8 cellular contexts compared by ENCODE assay signal in the genomic region with DNA sequence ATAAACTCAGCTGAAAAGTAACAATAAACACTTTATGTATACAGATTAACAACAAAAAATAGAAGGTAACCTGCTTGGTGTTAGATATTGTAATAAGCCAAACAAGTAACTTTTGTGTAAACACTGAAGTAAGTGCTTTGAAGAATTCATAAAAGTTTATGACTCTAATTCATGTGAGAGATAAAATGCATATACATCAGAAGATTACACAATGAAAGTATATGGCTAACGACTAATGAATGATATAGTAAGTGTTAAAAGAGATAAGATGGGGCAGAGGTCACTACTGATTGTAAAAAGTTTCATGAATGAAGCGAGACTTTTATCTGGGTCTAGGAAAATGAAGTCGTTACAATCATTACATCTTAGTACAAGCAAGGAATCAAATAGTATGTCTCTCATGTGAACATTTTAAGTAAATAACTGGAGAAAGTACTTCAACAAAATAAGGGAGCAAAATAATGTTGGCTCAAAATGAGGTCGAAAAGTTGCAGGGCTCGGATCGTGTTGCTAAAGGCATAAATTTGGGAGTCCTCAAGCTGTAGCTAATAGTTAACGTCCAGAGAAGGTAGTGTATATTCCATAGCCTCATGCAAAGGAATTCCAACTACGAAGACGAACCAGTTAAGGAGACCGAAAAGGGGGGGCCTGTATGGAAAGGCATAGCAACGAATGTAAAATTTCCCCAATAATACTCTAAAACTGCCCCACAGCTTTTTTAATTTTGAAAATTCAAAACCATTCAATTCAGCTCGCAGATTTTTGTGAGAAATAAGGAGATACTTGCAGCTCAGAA. TPM values are rescaled to one million over a fixed set of nuclear protein-coding genes. Genes with fewer than 3 reads are reported as not detected.
DNase-seq lines count a peak whose midpoint lies in the region; ATAC-seq, FAIRE-seq and TF ChIP-seq lines count a peak whose summit lies in the region.

No MANE protein-coding gene starts in this region.

- peak overlapping the region; percentile 95 for H3K27ac Mint-ChIP-seq in HFFc6

- H3K4me3 ChIP-seq in A673 (ENCODE audit: low read depth, low read length, poor library complexity, severe bottlenecking) (peak overlapping the region; percentile 84), K562 (peak overlapping the region; percentile 88), right lobe of liver (peak overlapping the region; percentile 76 to 95 (median 92)), transverse colon (peak overlapping the region; percentile 70 to 98 (median 78))

- FAIRE-seq in K562 (lab: Jason Lieb, UNC): no peak

- BruUV-seq in A673 (replicated peaks; lab: Mats Ljungman, UMichigan) (TSS peak; percentile 74), K562 (replicated peaks; lab: Mats Ljungman, UMichigan) (TSS peak; percentile 76)

- H3K9me3 ChIP-seq in A673 (ENCODE audit: low read depth, low read length, poor library complexity, severe bottlenecking) (no peaks in the 10 kb centered on the region), K562 (replicated peaks; ENCODE audit: control insufficient read depth, insufficient read depth, low read depth, low read length) (no peaks in the 10 kb centered on the region), right lobe of liver (no peaks in the 10 kb centered on the region), transverse colon (no peaks in the 10 kb centered on the region)

- POLR2A ChIA-PET in A673 (lab: Charles Lee; ENCODE audit: low non-redundant PET): interaction anchor here (0.5 kb wide), 1 partner anchor 11 kb away, joined by 4 read pairs; no protein-coding TSS in a partner anchor
- POLR2A ChIA-PET in K562 (lab: Yijun Ruan, JAX): interaction anchor here (0.8 kb wide), 1 partner anchor 11 kb away, joined by 3 read pairs; no protein-coding TSS in a partner anchor

- H3K27me3 ChIP-seq in A673 (replicated peaks; ENCODE audit: insufficient read depth, low read depth, low read length, poor library complexity) (no peaks in the 10 kb centered on the region), K562 (ENCODE audit: control insufficient read depth in 2 of 2, insufficient read depth in 2 of 2, low read length in 2 of 2) (no peaks in the 10 kb centered on the region), right lobe of liver (no peaks in the 10 kb centered on the region), transverse colon (no peaks in the 10 kb centered on the region)

- H3K9ac ChIP-seq in K562 (ENCODE audit: insufficient read depth in 1 of 2, low read depth in 2 of 2, low read length in 2 of 2): peak overlapping the region in 1 of 2 experiments; percentile 85; a peak in 2 of 4 replicates

- WGBS in K562 (ENCODE audit: insufficient coverage, low coverage, missing lambda C conversion rate): under 1% methylated on average over 12 of the region's 12 CpGs
- 14% methylated on average over 12 of the region's 12 CpGs for WGBS in right lobe of liver (ENCODE audit: insufficient coverage, low coverage, low lambda C conversion rate, missing lambda C conversion rate)
- WGBS in transverse colon (ENCODE audit: low coverage in 1 of 2), 2 donors: 1 to 13% methylated on average over 11 to 12 of the region's 12 CpGs

- peaks cover 56% of the 10 kb centered on the region for H3K79me2 ChIP-seq in K562 (ENCODE audit: control insufficient read depth, insufficient read depth, low read length)

- H3K27me3 Mint-ChIP-seq in HFFc6 (ENCODE audit: insufficient read depth): peaks cover 3% of the 10 kb centered on the region

- peak overlapping the region; percentile 80 for H3K4me2 ChIP-seq in K562 (ENCODE audit: insufficient read depth, low read length)

- intact Hi-C loops in A673 (cut with micrococcal nuclease; ENCODE audit: unreplicated experiment): no loop called here
- intact Hi-C loops in K562 (cut with micrococcal nuclease): no loop called here
- intact Hi-C loops in right lobe of liver (cut with DNase I): no loop called here
- intact Hi-C loops in transverse colon (cut with DNase I; ENCODE audit: low total_unique reads): no loop called here

- DNase-seq in A673 (ENCODE audit: low spot score) (peak; percentile 10), HFFc6 (no peak), K562 (ENCODE audit: extremely low read depth in 1 of 4, low spot score in 3 of 4) (no peak), right lobe of liver (no peak), transverse colon (no peak), GOT3 (lab: John Stamatoyannopoulos, UW) (no peak)
- DNase-seq in stimulated activated CD4-positive, alpha-beta T cell treated with anti-CD3 and anti-CD28 coated beads, Interleukin-4, amount 100 ng/mL, for 1 hour: no peak

- no peak for TF ChIP-seq CTCF in A673 (conservative IDR thresholded peaks at IDR 0.05; ENCODE audit: low read depth, low read length)
- TF ChIP-seq CTCF in HFFc6 (IDR thresholded peaks at IDR 0.05): no peak
- no peak for TF ChIP-seq CTCF in K562 (IDR thresholded peaks at IDR 0.05 in 2 of 3, conservative IDR thresholded peaks at IDR 0.05 in 1 of 3; ENCODE audit: insufficient read depth in 2 of 3, low read depth in 1 of 3, low read length in 3 of 3)
- TF ChIP-seq CTCF in right lobe of liver (IDR thresholded peaks at IDR 0.05): no peak
- TF ChIP-seq CTCF in transverse colon (IDR thresholded peaks at IDR 0.05): no peak

- no peaks in the 10 kb centered on the region for H3K9me3 Mint-ChIP-seq in HFFc6

- CTCF ChIA-PET in A673 (lab: Charles Lee) (no interaction called here), K562 (lab: Yijun Ruan, JAX; ENCODE audit: low intra/inter-chr PET ratio) (no interaction called here)

- no peak for TF ChIP-seq RAD21 in K562 (CRISPR knock-in tag; conservative IDR thresholded peaks at IDR 0.05 in 1 of 2, IDR thresholded peaks at IDR 0.05 in 1 of 2)

- H3K36me3 ChIP-seq in A673 (ENCODE audit: insufficient read depth, low read length, poor library complexity, severe bottlenecking): peaks cover 15% of the 10 kb centered on the region
- H3K36me3 ChIP-seq in K562 (ENCODE audit: control insufficient read depth, insufficient read depth, low read length): peaks cover 27% of the 10 kb centered on the region
- peaks cover 0 to 4% (median 0%) of the 10 kb centered on the region in 4 donors for H3K36me3 ChIP-seq in right lobe of liver
- no peaks in the 10 kb centered on the region for H3K36me3 ChIP-seq in transverse colon

- ATAC-seq in K562 (no peak), right lobe of liver (no peak), HG02588 (IDR thresholded peaks at IDR 0.05; ENCODE audit: unreplicated experiment) (no peak)

- in situ Hi-C loops in K562 (cut with MboI) (no loop called here), transverse colon (cut with MboI; ENCODE audit: low pct_ligation_motif_present in 1 of 4, low pct_unique_long_range_greater_than_20kb in 1 of 4, low sequenced_read_pairs in 3 of 4) (no loop called here)

- H3K27ac ChIP-seq in A673 (ENCODE audit: low read depth, low read length, poor library complexity, severe bottlenecking) (peak overlapping the region; percentile 98), K562 (ENCODE audit: extremely low read depth, low read depth, low read length) (peak overlapping the region; percentile 89), right lobe of liver (peak overlapping the region in 1 of 3 donors; percentile 96), transverse colon (peak overlapping the region; percentile 93 to 100 (median 95))

- H3K36me3 Mint-ChIP-seq in HFFc6 (ENCODE audit: low read depth): peaks cover 5% of the 10 kb centered on the region; the same call in 1 of the 2 replicates

- H3K9me1 ChIP-seq in K562 (ENCODE audit: control insufficient read depth, insufficient read depth, low read length): no peaks in the 10 kb centered on the region

- peaks cover 32% of the 10 kb centered on the region for H3K4me1 Mint-ChIP-seq in HFFc6 (ENCODE audit: low read depth)

- H3K4me1 ChIP-seq in A673 (ENCODE audit: insufficient read depth, low read length, poor library complexity, severe bottlenecking) (peaks cover 11% of the 10 kb centered on the region), K562 (replicated peaks in 1 of 2; ENCODE audit: control insufficient read depth in 2 of 2, insufficient read depth in 2 of 2, low read length in 2 of 2) (peaks cover 0 to 12% of the 10 kb centered on the region in 2 experiments; a peak in 3 of 5 replicates), right lobe of liver (peaks cover 0 to 10% (median 6%) of the 10 kb centered on the region in 4 donors), transverse colon (peaks cover 9 to 26% (median 17%) of the 10 kb centered on the region in 4 donors)

- no peaks in the 10 kb centered on the region for H4K20me1 ChIP-seq in K562 (replicated peaks; ENCODE audit: control insufficient read depth, insufficient read depth, low read length)

- peak overlapping the region; percentile 88 for H2AFZ ChIP-seq in K562 (ENCODE audit: low read depth, low read length)

- no peak for TF ChIP-seq EP300 in K562 (IDR thresholded peaks at IDR 0.05; ENCODE audit: low read length)
- no peak for TF ChIP-seq EP300 in transverse colon (IDR thresholded peaks at IDR 0.05; ENCODE audit: low read depth)

- peak overlapping the region; percentile 99 for H3K4me3 Mint-ChIP-seq in HFFc6

- TF ChIP-seq POLR2A in K562 (conservative IDR thresholded peaks at IDR 0.05) (no peak), right lobe of liver (IDR thresholded peaks at IDR 0.05) (no peak), transverse colon (IDR thresholded peaks at IDR 0.05) (no peak)

TF ChIP-seq in K562, 482 proteins besides CTCF, POLR2A, EP300 and RAD21 (continues in another document):
- TF ChIP-seq NUFIP1 (IDR thresholded peaks at IDR 0.05; ENCODE audit: partially characterized antibody) (no peak), PHB2 (IDR thresholded peaks at IDR 0.05; ENCODE audit: low read depth) (no peak)

RNA-seq across cellular contexts. Expression of gene DUT, which starts 1.0 kb away (rescaled TPM):
- total RNA-seq in A673 (2021) (222 and 224 TPM in 2 replicates), K562 (2014; rRNA removed) (93.1 and 104 TPM in 2 replicates), K562 (2014; rRNA removed; fragmentation: Illumina TruSeq; extraction: Trizol) (96.7 and 126 TPM in 2 replicates), K562 (2015; rRNA removed; fragmentation: Illumina TruSeq; extraction: Trizol) (76.0 and 81.4 TPM in 2 replicates), K562 (2021) (235 TPM in 2 replicates), right lobe of liver (10 to 100 TPM; 20.6 to 39.6 (median 34.2) TPM), transverse colon (10 to 100 TPM; 19.5 to 63.1 (median 45.3) TPM)
- 100 to 1,000 TPM in 5 of 6 experiments, 10 to 100 TPM in 1; 86.0 to 130 (median 114) TPM for total RNA-seq in HFFc6 (2021; fragmentation: NEBNext Ultra II Directional; extraction: Animal tissue kit (Norgen Biotek cat#: 25700))
- 37.5 and 40.5 TPM in 2 replicates for total RNA-seq in K562 (2011; cell fraction: chromatin; rRNA removed; ENCODE audit: low replicate concordance)
- 17.5 and 34.1 TPM in 2 replicates for total RNA-seq in K562 (2011; cell fraction: nucleolus; rRNA removed)
- 25.6 and 36.2 TPM in 2 replicates for total RNA-seq in K562 (2011; cell fraction: nucleoplasm; rRNA removed)
- polyA plus RNA-seq in K562 (2011; rRNA removed) (73.2 and 94.9 TPM in 2 replicates), K562 (2014; fragmentation: Illumina TruSeq; extraction: Trizol) (111 and 112 TPM in 2 replicates), K562 (2014; fragmentation: Nextera tagmentation; extraction: Ambion mirVana) (10 to 100 TPM; 13.9 to 16.7 TPM), K562 (2014; rRNA removed) (124 and 139 TPM in 2 replicates)
- 59.1 and 96.2 TPM in 2 replicates for polyA plus RNA-seq in K562 (2011; cell fraction: cytosol; rRNA removed)
- 77.0 and 84.4 TPM in 2 replicates for polyA plus RNA-seq in K562 (2011; cell fraction: nucleus; rRNA removed)
- polyA plus RNA-seq in K562 (2012): 132 and 177 TPM in 2 replicates
- 37.0 and 42.3 TPM in 2 replicates for polyA minus RNA-seq in K562 (2011; rRNA and poly(A)+ RNA removed)
- polyA minus RNA-seq in K562 (2011; cell fraction: cytosol; rRNA and poly(A)+ RNA removed): 53.9 and 58.8 TPM in 2 replicates
- 30.0 and 41.5 TPM in 2 replicates for polyA minus RNA-seq in K562 (2011; cell fraction: nucleus; rRNA and poly(A)+ RNA removed)
